Comparison of ENCODE assay signal across 8 cellular contexts in genomic region chr6:31622678-31623077, GRCh38. TPM values are rescaled to one million over a fixed set of nuclear protein-coding genes. Genes with fewer than 3 reads are reported as not detected.
DNase-seq lines count a peak whose midpoint lies in the region; ATAC-seq, FAIRE-seq and TF ChIP-seq lines count a peak whose summit lies in the region.

No MANE protein-coding gene starts in this region.

- peaks cover 59% of the 10 kb centered on the region for H3K36me3 Mint-ChIP-seq in activated CD4-positive, alpha-beta T cell treated with anti-CD3 and anti-CD28 coated beads, Interleukin-2, amount 10 ng/mL, durations not matched to agents 7 days and 5 days (ENCODE audit: low read depth)
- H3K36me3 Mint-ChIP-seq in WTC11: peaks cover 63% of the 10 kb centered on the region

- POLR2A ChIA-PET in activated CD4-positive, alpha-beta T cell treated with anti-CD3 and anti-CD28 coated beads, Interleukin-2, amount 10 ng/mL, durations not matched to agents 7 days and 5 days (lab: Charles Lee): interaction anchor here (0.7 to 1.0 kb wide), 2 partner anchors 30 to 115 kb away, joined by 3 to 10 read pairs; no protein-coding TSS in a partner anchor
- POLR2A ChIA-PET in WTC11 (lab: Charles Lee): interaction anchor here (0.6 to 1.9 kb wide), 6 partner anchors 16 to 568 kb away, joined by 3 to 8 read pairs (median 7); partner anchors contain the start of genes ATP6V1G2, BAG6 and DDX39B

- no peak overlapping the region for H3K4me3 ChIP-seq in gastroesophageal sphincter
- H3K4me3 ChIP-seq in suprapubic skin: peak overlapping the region; percentile 65

- no peaks in the 10 kb centered on the region for H3K9me3 ChIP-seq in gastroesophageal sphincter
- H3K9me3 ChIP-seq in suprapubic skin: no peaks in the 10 kb centered on the region

- H3K4me1 Mint-ChIP-seq in activated CD4-positive, alpha-beta T cell treated with anti-CD3 and anti-CD28 coated beads, Interleukin-2, amount 10 ng/mL, durations not matched to agents 7 days and 5 days: peaks cover 37% of the 10 kb centered on the region
- peaks cover 13% of the 10 kb centered on the region for H3K4me1 Mint-ChIP-seq in WTC11

- H3K27ac ChIP-seq in gastroesophageal sphincter (peak overlapping the region; percentile 71 to 98 (median 94)), suprapubic skin (peak overlapping the region; percentile 96)

- DNase-seq in activated CD4-positive, alpha-beta T cell treated with anti-CD3 and anti-CD28 coated beads, Interleukin-2, amount 10 ng/mL, durations not matched to agents 7 days and 5 days: no peak
- no peak for DNase-seq in activated CD4-positive, alpha-beta T cell treated with anti-CD3 and anti-CD28 coated beads, Interleukin-2, amount 50 U/mL, for 4 hours
- DNase-seq in WTC11 (ENCODE audit: low spot score): no peak
- DNase-seq in suprapubic skin (ENCODE audit: low spot score in 2 of 2): no peak
- no peak for DNase-seq in posterior vena cava (ENCODE audit: low spot score)
- DNase-seq in D721Med (ENCODE audit: insufficient read length, low spot score): no peak
- no peak for DNase-seq in GM03348 (ENCODE audit: low spot score)

- H3K27ac Mint-ChIP-seq in activated CD4-positive, alpha-beta T cell treated with anti-CD3 and anti-CD28 coated beads, Interleukin-2, amount 10 ng/mL, durations not matched to agents 7 days and 5 days: peak overlapping the region; percentile 92
- peak overlapping the region; percentile 95 for H3K27ac Mint-ChIP-seq in WTC11

- H3K4me1 ChIP-seq in gastroesophageal sphincter (peaks cover 0 to 25% (median 8%) of the 10 kb centered on the region in 3 donors), suprapubic skin (peaks cover 24% of the 10 kb centered on the region)

- H3K4me3 Mint-ChIP-seq in activated CD4-positive, alpha-beta T cell treated with anti-CD3 and anti-CD28 coated beads, Interleukin-2, amount 10 ng/mL, durations not matched to agents 7 days and 5 days: peak overlapping the region; percentile 86
- peak overlapping the region; percentile 92 for H3K4me3 Mint-ChIP-seq in WTC11

- TF ChIP-seq EP300 in gastroesophageal sphincter (IDR thresholded peaks at IDR 0.05) (no peak), suprapubic skin (IDR thresholded peaks at IDR 0.05) (no peak)

- peaks cover 0 to 51% of the 10 kb centered on the region in 2 donors for H3K36me3 ChIP-seq in gastroesophageal sphincter
- peaks cover 44% of the 10 kb centered on the region for H3K36me3 ChIP-seq in suprapubic skin

- TF ChIP-seq POLR2A in gastroesophageal sphincter (IDR thresholded peaks at IDR 0.05): no peak
- no peak for TF ChIP-seq POLR2A in suprapubic skin (IDR thresholded peaks at IDR 0.05)

- intact Hi-C loops in posterior vena cava (cut with DNase I): no loop called here

- CTCF ChIA-PET in activated CD4-positive, alpha-beta T cell treated with anti-CD3 and anti-CD28 coated beads, Interleukin-2, amount 10 ng/mL, durations not matched to agents 7 days and 5 days (lab: Charles Lee): interaction anchor here (0.6 to 4.3 kb wide), 8 partner anchors 13 to 222 kb away, joined by 3 to 16 read pairs (median 4); partner anchors contain the start of genes ATP6V1G2 and BAG6
- CTCF ChIA-PET in WTC11 (lab: Charles Lee): interaction anchor here (0.7 to 2.1 kb wide), 4 partner anchors 24 to 147 kb away, joined by 3 to 16 read pairs (median 4); partner anchors contain the start of genes ATP6V1G2 and NFKBIL1

- no peak for TF ChIP-seq CTCF in WTC11 (IDR thresholded peaks at IDR 0.05)
- TF ChIP-seq CTCF in gastroesophageal sphincter (IDR thresholded peaks at IDR 0.05): no peak
- no peak for TF ChIP-seq CTCF in suprapubic skin (IDR thresholded peaks at IDR 0.05)
- no peak for TF ChIP-seq CTCF in D721Med (IDR thresholded peaks at IDR 0.05; ENCODE audit: insufficient read depth, missing control alignments)

- FAIRE-seq in D721Med (lab: Jason Lieb, UNC): no peak

- no peak for ATAC-seq in WTC11
- ATAC-seq in gastroesophageal sphincter: no peak

- no peaks in the 10 kb centered on the region for H3K27me3 ChIP-seq in gastroesophageal sphincter
- H3K27me3 ChIP-seq in suprapubic skin: no peaks in the 10 kb centered on the region

- no peaks in the 10 kb centered on the region for H3K9me3 Mint-ChIP-seq in activated CD4-positive, alpha-beta T cell treated with anti-CD3 and anti-CD28 coated beads, Interleukin-2, amount 10 ng/mL, durations not matched to agents 7 days and 5 days
- H3K9me3 Mint-ChIP-seq in WTC11: no peaks in the 10 kb centered on the region

- no peaks in the 10 kb centered on the region for H3K27me3 Mint-ChIP-seq in activated CD4-positive, alpha-beta T cell treated with anti-CD3 and anti-CD28 coated beads, Interleukin-2, amount 10 ng/mL, durations not matched to agents 7 days and 5 days
- no peaks in the 10 kb centered on the region; the same call in 1 of the 2 replicates for H3K27me3 Mint-ChIP-seq in WTC11 (ENCODE audit: low read depth)

- 10 to 29% methylated on average over 1 to 2 of the region's 10 CpGs for WGBS in gastroesophageal sphincter (ENCODE audit: low coverage in 1 of 2), 2 donors
- 46% methylated on average over 10 of the region's 10 CpGs for WGBS in suprapubic skin

TF ChIP-seq in WTC11, 78 proteins besides CTCF, POLR2A, EP300 and RAD21:
- TF ChIP-seq ZBTB43 (CRISPR knock-in tag; IDR thresholded peaks at IDR 0.05) (no peak), JUN (CRISPR knock-in tag; IDR thresholded peaks at IDR 0.05) (no peak), MXD4 (CRISPR knock-in tag; IDR thresholded peaks at IDR 0.05; ENCODE audit: borderline replicate concordance) (no peak), IRF2 (CRISPR knock-in tag; IDR thresholded peaks at IDR 0.05; ENCODE audit: borderline replicate concordance, low read depth) (no peak), SMAD3 (CRISPR knock-in tag; IDR thresholded peaks at IDR 0.05; ENCODE audit: borderline replicate concordance) (no peak), TEAD4 (CRISPR knock-in tag; IDR thresholded peaks at IDR 0.05) (no peak), CREM (CRISPR knock-in tag; IDR thresholded peaks at IDR 0.05) (no peak)
TF ChIP-seq in WTC11: peak in this region for 0.

RNA-seq across cellular contexts. Expression of gene PRRC2A, which starts 2.2 kb away (rescaled TPM):
- 100 to 1,000 TPM; 240 to 246 TPM for total RNA-seq in activated CD4-positive, alpha-beta T cell treated with anti-CD3 and anti-CD28 coated beads, Interleukin-2, amount 10 ng/mL, durations not matched to agents 7 days and 5 days
- total RNA-seq in WTC11 (2021) (372 to 381 TPM (median 373 TPM) in 3 replicates), gastroesophageal sphincter (100 to 1,000 TPM in 1 of 4 donors, 10 to 100 TPM in 3; 47.9 to 137 (median 76.2) TPM), suprapubic skin (100 to 1,000 TPM; 100 to 163 (median 113) TPM), posterior vena cava (100 to 1,000 TPM; 119 to 133 TPM)

RNA-seq across cellular contexts. Expression of gene AIF1, which starts 7.6 kb away (rescaled TPM):
- 10 to 100 TPM; 48.0 to 54.2 TPM for total RNA-seq in activated CD4-positive, alpha-beta T cell treated with anti-CD3 and anti-CD28 coated beads, Interleukin-2, amount 10 ng/mL, durations not matched to agents 7 days and 5 days
- total RNA-seq in WTC11 (2021) (5.4 to 8.5 TPM (median 7.1 TPM) in 3 replicates), gastroesophageal sphincter (10 to 100 TPM in 3 of 4 donors, 1 to 10 TPM in 1; 5.6 to 46.4 (median 21.3) TPM), suprapubic skin (10 to 100 TPM in 1 of 4 donors, 1 to 10 TPM in 3; 2.6 to 16.3 (median 5.8) TPM), posterior vena cava (10 to 100 TPM; 18.1 to 68.7 TPM)

RNA-seq across cellular contexts. Expression of gene BAG6, which starts 29.8 kb away (rescaled TPM):
- 100 to 1,000 TPM; 268 to 286 TPM for total RNA-seq in activated CD4-positive, alpha-beta T cell treated with anti-CD3 and anti-CD28 coated beads, Interleukin-2, amount 10 ng/mL, durations not matched to agents 7 days and 5 days
- 366 to 410 TPM (median 396 TPM) in 3 replicates for total RNA-seq in WTC11 (2021)
- total RNA-seq in gastroesophageal sphincter: 100 to 1,000 TPM; 131 to 252 (median 190) TPM
- 100 to 1,000 TPM; 239 to 360 (median 309) TPM for total RNA-seq in suprapubic skin
- 100 to 1,000 TPM; 146 to 193 TPM for total RNA-seq in posterior vena cava

RNA-seq across cellular contexts. Expression of gene NCR3, which starts 29.9 kb away (rescaled TPM):
- 10 to 100 TPM; 20.0 to 23.8 TPM for total RNA-seq in activated CD4-positive, alpha-beta T cell treated with anti-CD3 and anti-CD28 coated beads, Interleukin-2, amount 10 ng/mL, durations not matched to agents 7 days and 5 days
- total RNA-seq in WTC11 (2021): not detected in 3 replicates
- total RNA-seq in gastroesophageal sphincter: not detected
- not detected for total RNA-seq in suprapubic skin
- not detected for total RNA-seq in posterior vena cava

RNA-seq across cellular contexts. Expression of gene APOM, which starts 33.0 kb away (rescaled TPM):
- total RNA-seq in activated CD4-positive, alpha-beta T cell treated with anti-CD3 and anti-CD28 coated beads, Interleukin-2, amount 10 ng/mL, durations not matched to agents 7 days and 5 days: 1 to 10 TPM; 3.9 to 4.5 TPM
- total RNA-seq in WTC11 (2021) (3.5 to 4.6 TPM (median 4.3 TPM) in 3 replicates), gastroesophageal sphincter (1 to 10 TPM in 3 of 4 donors, under 1 TPM in 1; 0.62 to 7.4 (median 3.2) TPM), suprapubic skin (1 to 10 TPM; 2.8 to 8.3 (median 6.1) TPM), posterior vena cava (1 to 10 TPM in 1 of 2 donors, under 1 TPM in 1; 0.60 to 1.2 TPM)
